Comparison of ENCODE assay signal across 19 cellular contexts in genomic region chr5:122152266-122152900, GRCh38. TPM values are rescaled to one million over a fixed set of nuclear protein-coding genes. Genes with fewer than 3 reads are reported as not detected.
DNase-seq lines count a peak whose midpoint lies in the region; ATAC-seq and TF ChIP-seq lines count a peak whose summit lies in the region.
"Had no signal": no experiment of that assay in that cellular context is flagged by ENCODE, and none has a peak within 500 bp of the region (broad histone marks: within the 10 kb centered on the region; RNA-seq: fewer than 3 reads in every experiment).

No MANE protein-coding gene starts in this region.

- H3K4me2 ChIP-seq in fibroblast of lung (ENCODE audit: extremely low read depth, insufficient read depth, low read length): no peak overlapping the region

- H3K9me3 ChIP-seq in fibroblast of lung (ENCODE audit: control insufficient read depth, insufficient read depth, low read depth, low read length): no peaks in the 10 kb centered on the region
- H3K9me3 ChIP-seq: adrenal gland, prostate gland, upper lobe of left lung had no signal

- no peaks in the 10 kb centered on the region for H3K27me3 ChIP-seq in ACC112 (ENCODE audit: insufficient read depth, low read length)
- no peaks in the 10 kb centered on the region for H3K27me3 ChIP-seq in fibroblast of lung (ENCODE audit: control insufficient read depth, insufficient read depth, low read length)
- H3K27me3 ChIP-seq in rectal smooth muscle tissue (ENCODE audit: control insufficient read depth, insufficient read depth, low read length): no peaks in the 10 kb centered on the region
- H3K27me3 ChIP-seq: adrenal gland, upper lobe of left lung had no signal

- DNase-seq in M059J (ENCODE audit: low read depth) (peak; percentile 29), fibroblast of lung (ENCODE audit: low read depth in 2 of 2) (peak in 1 of 2 donors; percentile 87), caudate nucleus (lab: John Stamatoyannopoulos, UW) (no peak)
- DNase-seq: adrenal gland; left colon; MM.1S; naive thymus-derived CD8-positive, alpha-beta T cell; NCI-H1694 treated with DMSO at 0.1 percent for 48 hours; NCI-H345; stimulated activated naive B cell treated with anti-CD40 and anti-IgM and Interleukin-4, amounts not matched to agents 10 μg/mL and 1 μg/mL and 100 μg/mL, for 72 hours; T-helper 17 cell; upper lobe of left lung had no signal

- H3K4me1 ChIP-seq in ACC112 (ENCODE audit: control insufficient read depth, insufficient read depth, low read length, unreplicated experiment) (peaks cover 64% of the 10 kb centered on the region), fibroblast of lung (ENCODE audit: control insufficient read depth, extremely low read depth, insufficient read depth, low read length) (peaks cover 21% of the 10 kb centered on the region), rectal smooth muscle tissue (ENCODE audit: control insufficient read depth, insufficient read depth, low read length) (peaks cover 15% of the 10 kb centered on the region)
- H3K4me1 ChIP-seq: adrenal gland, prostate gland, upper lobe of left lung had no signal

- H2AFZ ChIP-seq in ACC112 (ENCODE audit: low read length, unreplicated experiment) (peak overlapping the region; percentile 78), fibroblast of lung (ENCODE audit: low read length) (no peak overlapping the region)

- H3K79me2 ChIP-seq in ACC112 (ENCODE audit: control insufficient read depth, insufficient read depth, low read length, unreplicated experiment): no peaks in the 10 kb centered on the region
- no peaks in the 10 kb centered on the region for H3K79me2 ChIP-seq in fibroblast of lung (ENCODE audit: control insufficient read depth, insufficient read depth, low read length)

- H4K20me1 ChIP-seq in fibroblast of lung (ENCODE audit: control insufficient read depth, extremely low read depth, insufficient read depth, low read length): no peaks in the 10 kb centered on the region

- H3K27ac ChIP-seq in ACC112 (ENCODE audit: low read depth, low read length) (peak overlapping the region; percentile 69), fibroblast of lung (ENCODE audit: insufficient read depth, low read length) (peak overlapping the region; percentile 37), rectal smooth muscle tissue (ENCODE audit: low read depth, low read length) (peak overlapping the region; percentile 56), caudate nucleus (ENCODE audit: low read depth, low read length) (no peak overlapping the region)
- H3K27ac ChIP-seq: adrenal gland, prostate gland, upper lobe of left lung had no signal

- TF ChIP-seq CTCF in fibroblast of lung (conservative IDR thresholded peaks at IDR 0.05 in 1 of 2, IDR thresholded peaks at IDR 0.05 in 1 of 2; ENCODE audit: low read depth in 1 of 2, low read length in 2 of 2): no peak

- H3K4me3 ChIP-seq in ACC112 (ENCODE audit: low read depth, low read length) (no peak overlapping the region), fibroblast of lung (replicated peaks in 1 of 4; ENCODE audit: control extremely low read depth in 1 of 4, insufficient read depth in 1 of 4, low read depth in 3 of 4, low read length in 4 of 4) (peak overlapping the region in 1 of 4 experiments; percentile 35), rectal smooth muscle tissue (ENCODE audit: low read length) (no peak overlapping the region)
- H3K4me3 ChIP-seq: adrenal gland, prostate gland, upper lobe of left lung had no signal

- ATAC-seq in HG02852 (IDR thresholded peaks at IDR 0.05; ENCODE audit: unreplicated experiment): no peak
- no peak for ATAC-seq in HG02678 (IDR thresholded peaks at IDR 0.05; ENCODE audit: unreplicated experiment)
- no peak for ATAC-seq in HG03354 (IDR thresholded peaks at IDR 0.05; ENCODE audit: poor library complexity, severe bottlenecking, unreplicated experiment)
- ATAC-seq: activated T-helper 17 cell treated with anti-CD3 and anti-CD28 coated beads, Interleukin-2, amount 50 U/mL, for 72 hours; left colon; naive thymus-derived CD8-positive, alpha-beta T cell; stimulated activated naive B cell treated with anti-CD40 and anti-IgM and Interleukin-4, amounts not matched to agents 10 μg/mL and 1 μg/mL and 100 μg/mL, for 72 hours; T-helper 17 cell had no signal

- H3K36me3 ChIP-seq in ACC112 (ENCODE audit: insufficient read depth, low read length) (no peaks in the 10 kb centered on the region), fibroblast of lung (ENCODE audit: control insufficient read depth, insufficient read depth, low read length) (no peaks in the 10 kb centered on the region), rectal smooth muscle tissue (ENCODE audit: control insufficient read depth, insufficient read depth, low read length) (no peaks in the 10 kb centered on the region)
- H3K36me3 ChIP-seq: adrenal gland, prostate gland, upper lobe of left lung had no signal

- H3K9ac ChIP-seq in fibroblast of lung (ENCODE audit: insufficient read depth, low read length): no peak overlapping the region
- no peak overlapping the region for H3K9ac ChIP-seq in rectal smooth muscle tissue (ENCODE audit: low read length)

RNA-seq across cellular contexts. Expression of gene ZNF474, which starts 23.0 kb away (rescaled TPM):
- total RNA-seq in M059J (2014; rRNA removed; shearing (Covaris generic)): not detected in 2 replicates
- total RNA-seq in fibroblast of lung: under 0.01 and 0.17 TPM in 2 replicates
- 0.11 and 0.20 TPM in 2 replicates for polyA plus RNA-seq in fibroblast of lung
- 0.21 TPM in 1 of 2 replicates, not detected in the other for polyA plus RNA-seq in fibroblast of lung (2012)
- polyA minus RNA-seq in fibroblast of lung (ENCODE audit: low replicate concordance): not detected in 2 replicates
- total RNA-seq: activated T-helper 17 cell treated with anti-CD3 and anti-CD28 coated beads, Interleukin-2, amount 50 U/mL, for 72 hours; left colon had no signal
- polyA plus RNA-seq: naive thymus-derived CD8-positive, alpha-beta T cell had no signal
